27 cellular contexts compared by ENCODE assay signal in genomic region chr18:27763936-27764335, GRCh38.
A peak's percentile ranks its signal among the peaks of the same experiment; 100 is the strongest.
DNase-seq lines count a peak whose midpoint lies in the region; ATAC-seq, FAIRE-seq and TF ChIP-seq lines count a peak whose summit lies in the region.
"Had no signal": no experiment of that assay in that cellular context is flagged by ENCODE, and none has a peak within 500 bp of the region (broad histone marks: within the 10 kb centered on the region; RNA-seq: fewer than 3 reads in every experiment).

No MANE protein-coding gene starts in this region.

- no peak overlapping the region for H3K27ac Mint-ChIP-seq in natural killer cell
- H3K27ac Mint-ChIP-seq: CD4-positive, alpha-beta memory T cell; GM23338; H9 had no signal

- DNase-seq in EH (ENCODE audit: low read depth) (peak; percentile 74), M059J (ENCODE audit: low read depth) (peak; percentile 3), bronchial epithelial cell (ENCODE audit: low read depth) (peak; percentile 33), smooth muscle cell (lab: John Stamatoyannopoulos, UW; ENCODE audit: unreplicated experiment) (no peak), natural killer cell (no peak), GM03348 (ENCODE audit: low spot score) (no peak)
- no peak for DNase-seq in activated effector memory CD4-positive, alpha-beta T cell treated with Interleukin-2 at 50 U/mL for 16 hours
- DNase-seq: AML-193; C1 segment of cervical spinal cord; CD4-positive, alpha-beta memory T cell; COR-L47; H9; Karpas-422; NCI-H1092 treated with DMSO at 0.1 percent for 48 hours; NCI-H1436 treated with DMSO at 0.1 percent for 48 hours; NCI-H187 treated with DMSO at 0.1 percent for 48 hours; NCI-H2171 treated with DMSO at 0.1 percent for 48 hours; NCI-H345; NCI-H524; NCI-H748 treated with DMSO at 0.1 percent for 48 hours; SIG-M5; SK-N-SH had no signal

- no peaks in the 10 kb centered on the region for H3K36me3 Mint-ChIP-seq in natural killer cell
- H3K36me3 Mint-ChIP-seq: CD4-positive, alpha-beta memory T cell had no signal

- WGBS in smooth muscle cell (ENCODE audit: low lambda C conversion rate), result 83% methylated on average over 1 of the region's 1 CpG

- H3K27me3 ChIP-seq in bronchial epithelial cell (ENCODE audit: control insufficient read depth, insufficient read depth, low read length) (no peaks in the 10 kb centered on the region), smooth muscle cell (ENCODE audit: low read depth) (no peaks in the 10 kb centered on the region)

- H3K4me3 ChIP-seq in bronchial epithelial cell (ENCODE audit: low read depth, low read length), result no peak overlapping the region
- no peak overlapping the region for H3K4me3 ChIP-seq in smooth muscle cell
- H3K4me3 ChIP-seq: GM23338 had no signal

- peaks cover 6% of the 10 kb centered on the region in 2 donors for H3K9me3 Mint-ChIP-seq in natural killer cell
- H3K9me3 Mint-ChIP-seq: GM23338, H9 had no signal

- no peak for ATAC-seq in natural killer cell
- ATAC-seq: GM23338 had no signal

- no peak overlapping the region for H3K9ac ChIP-seq in smooth muscle cell (ENCODE audit: low read depth)
- H3K9ac ChIP-seq: SK-N-SH had no signal

- H3K4me3 Mint-ChIP-seq in natural killer cell, result no peak overlapping the region
- H3K4me3 Mint-ChIP-seq: CD4-positive, alpha-beta memory T cell; GM23338; H9 had no signal

- H3K79me2 ChIP-seq in smooth muscle cell (ENCODE audit: low read depth), result no peaks in the 10 kb centered on the region

- H3F3A ChIP-seq in smooth muscle cell (ENCODE audit: low read depth), result no peaks in the 10 kb centered on the region

- H2AFZ ChIP-seq in smooth muscle cell (ENCODE audit: low read depth), result peak overlapping the region; percentile 32
- H2AFZ ChIP-seq: GM23338 had no signal

- H3K4me1 Mint-ChIP-seq in natural killer cell, result no peaks in the 10 kb centered on the region
- H3K4me1 Mint-ChIP-seq: CD4-positive, alpha-beta memory T cell had no signal

- no peak for TF ChIP-seq CTCF in bronchial epithelial cell (IDR thresholded peaks at IDR 0.05; ENCODE audit: insufficient read depth, low read length, severe bottlenecking)
- no peak for TF ChIP-seq CTCF in smooth muscle cell (IDR thresholded peaks at IDR 0.05; ENCODE audit: borderline replicate concordance, insufficient read depth, poor library complexity, severe bottlenecking)
- no peak for TF ChIP-seq CTCF in natural killer cell (IDR thresholded peaks at IDR 0.05)

- no peak for FAIRE-seq in bronchial epithelial cell (lab: Jason Lieb, UNC)
- FAIRE-seq: A204.1, GM18507, RCC 7860 had no signal

- no peaks in the 10 kb centered on the region for H4K20me1 ChIP-seq in smooth muscle cell (ENCODE audit: low read depth)

- intact Hi-C loops in natural killer cell (cut with micrococcal nuclease), result no loop called here

- H3K27me3 Mint-ChIP-seq in natural killer cell (ENCODE audit: low read depth in 2 of 2), result no peaks in the 10 kb centered on the region
- H3K27me3 Mint-ChIP-seq: CD4-positive, alpha-beta memory T cell had no signal

- H3K9me3 ChIP-seq in smooth muscle cell (replicated peaks; ENCODE audit: low read depth), result no peaks in the 10 kb centered on the region
- H3K9me3 ChIP-seq: SK-N-SH had no signal

- H3K27ac ChIP-seq in smooth muscle cell (ENCODE audit: low read depth), result no peak overlapping the region
- H3K27ac ChIP-seq: HL-60 had no signal

- H3K4me2 ChIP-seq in smooth muscle cell, result no peak overlapping the region
- H3K4me2 ChIP-seq: GM23338, SK-N-SH had no signal

- peaks cover 21% of the 10 kb centered on the region for H3K4me1 ChIP-seq in smooth muscle cell (ENCODE audit: low read depth)

- no peaks in the 10 kb centered on the region for H3K36me3 ChIP-seq in bronchial epithelial cell (ENCODE audit: control insufficient read depth, insufficient read depth, low read length)
- no peaks in the 10 kb centered on the region for H3K36me3 ChIP-seq in smooth muscle cell (ENCODE audit: low read depth)

Comparison
In these comparisons a context has a peak if more than half of its experiments do, and no peak if none do; other contexts are left out.
1. DNase-seq: peak in EH (single experiment), M059J (single experiment) and bronchial epithelial cell (single experiment); none in smooth muscle cell (single experiment), natural killer cell (single experiment), activated effector memory CD4-positive, alpha-beta T cell treated with Interleukin-2 at 50 U/mL for 16 hours (single experiment) and GM03348 (single experiment).